Comparison of ENCODE assay signal across 12 cellular contexts in the genomic region with DNA sequence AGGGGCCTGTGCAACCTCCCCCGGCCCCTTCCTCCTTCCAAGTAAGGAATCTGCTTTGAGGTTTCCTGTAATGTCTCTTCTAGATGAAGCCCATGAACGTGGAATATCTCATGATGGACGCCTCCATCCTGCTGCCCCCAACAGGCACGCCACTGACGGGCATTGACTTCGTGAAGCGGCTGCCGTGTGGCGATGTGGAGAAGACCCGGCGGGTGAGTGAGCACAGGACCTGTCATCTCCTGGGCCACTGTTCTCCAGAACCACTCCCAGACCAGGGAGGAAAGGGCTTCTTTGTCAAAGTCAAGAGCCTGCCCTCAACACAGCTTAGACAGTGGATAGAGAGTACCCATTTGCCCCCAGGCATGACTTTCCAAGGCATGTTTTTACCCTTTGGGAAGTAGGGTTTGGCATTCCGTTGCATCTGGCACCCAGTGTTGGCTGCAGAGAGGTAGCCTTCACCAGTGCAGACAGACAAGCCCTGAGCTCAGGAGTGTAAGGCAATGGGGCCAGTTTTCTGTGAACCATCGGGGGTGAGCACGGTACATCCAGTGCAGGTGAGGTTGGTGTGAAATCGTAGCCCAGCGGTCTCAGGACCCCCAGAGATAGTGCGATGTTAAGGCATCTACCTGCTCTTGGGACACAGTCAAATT.
DNase-seq lines count a peak whose midpoint lies in the region; ATAC-seq and TF ChIP-seq lines count a peak whose summit lies in the region.
"Had no signal": no experiment of that assay in that cellular context is flagged by ENCODE, and none has a peak within 500 bp of the region (broad histone marks: within the 10 kb centered on the region; RNA-seq: fewer than 3 reads in every experiment).

No MANE protein-coding gene starts in this region.

- CTCF ChIA-PET in CD4-positive, alpha-beta T cell (lab: Charles Lee) = interaction anchor here (0.6 kb wide), 1 partner anchor 911 kb away, joined by 4 read pairs; no protein-coding TSS in a partner anchor
- CTCF ChIA-PET in activated CD8-positive, alpha-beta T cell treated with anti-CD3 and anti-CD28 coated beads, Interleukin-2, amount 10 ng/mL, durations not matched to agents 7 days and 5 days (lab: Charles Lee) = interaction anchor here (0.7 to 4.4 kb wide), 16 partner anchors 8 to 207 kb away, joined by 3 to 19 read pairs (median 3); a partner anchor contains a TSS

- POLR2A ChIA-PET in CD4-positive, alpha-beta T cell (lab: Charles Lee) = interaction anchor here (0.7 to 2.3 kb wide), 2 partner anchors 182 to 204 kb away, joined by 3 to 10 read pairs; a partner anchor contains a TSS
- POLR2A ChIA-PET in activated CD8-positive, alpha-beta T cell treated with anti-CD3 and anti-CD28 coated beads, Interleukin-2, amount 10 ng/mL, durations not matched to agents 7 days and 5 days (lab: Charles Lee) = interaction anchor here (0.5 to 5.6 kb wide), 20 partner anchors 24 to 304 kb away, joined by 3 to 54 read pairs (median 4); a partner anchor contains a TSS

- H3K18ac ChIP-seq in mesendoderm (ENCODE audit: low read length) = peak overlapping the region; percentile 54

- no peak for ATAC-seq in CD4-positive, alpha-beta T cell (ENCODE audit: poor library complexity)
- peak; percentile 3 for ATAC-seq in GM19351 (IDR thresholded peaks at IDR 0.05; ENCODE audit: unreplicated experiment)
- peak; percentile 36 for ATAC-seq in activated CD8-positive, alpha-beta T cell treated with anti-CD3 and anti-CD28 coated beads, Interleukin-2, amount 10 ng/mL, durations not matched to agents 7 days and 5 days
- ATAC-seq in HG03442 (IDR thresholded peaks at IDR 0.05; ENCODE audit: unreplicated experiment) = no peak
- no peak for ATAC-seq in mucosa of descending colon
- ATAC-seq in esophagus mucosa = no peak
- ATAC-seq: left lung had no signal

- H3K23ac ChIP-seq in mesendoderm (ENCODE audit: low read length) = peak overlapping the region; percentile 90

- TF ChIP-seq CTCF in CD4-positive, alpha-beta T cell (IDR thresholded peaks at IDR 0.05) = no peak
- TF ChIP-seq CTCF in mucosa of descending colon (IDR thresholded peaks at IDR 0.05) = no peak

- H3K4me3 Mint-ChIP-seq in CD4-positive, alpha-beta T cell = peak overlapping the region; percentile 30
- H3K4me3 Mint-ChIP-seq in activated CD8-positive, alpha-beta T cell treated with anti-CD3 and anti-CD28 coated beads, Interleukin-2, amount 10 ng/mL, durations not matched to agents 7 days and 5 days = peak overlapping the region; percentile 17

- no peak overlapping the region for H2BK120ac ChIP-seq in mesendoderm (ENCODE audit: low read depth, low read length)

- no CpG with 5 or more reads among the region's 17 CpGs for WGBS in mesendoderm (ENCODE audit: extremely low coverage, insufficient coverage, low lambda C conversion rate)

- peaks cover 83% of the 10 kb centered on the region for H3K36me3 Mint-ChIP-seq in CD4-positive, alpha-beta T cell (ENCODE audit: low read depth)
- peaks cover 78% of the 10 kb centered on the region for H3K36me3 Mint-ChIP-seq in activated CD8-positive, alpha-beta T cell treated with anti-CD3 and anti-CD28 coated beads, Interleukin-2, amount 10 ng/mL, durations not matched to agents 7 days and 5 days (ENCODE audit: low read depth)

- H3K4me2 ChIP-seq in mesendoderm (ENCODE audit: low read length) = no peak overlapping the region

- no peak overlapping the region for H3K27ac ChIP-seq in CD4-positive, alpha-beta T cell (ENCODE audit: low read depth, low read length)
- peak overlapping the region; percentile 73 for H3K27ac ChIP-seq in mesendoderm (ENCODE audit: low read depth, low read length)
- H3K27ac ChIP-seq: colonic mucosa, left lung, parathyroid adenoma, transverse colon had no signal

- H3K9me3 Mint-ChIP-seq in CD4-positive, alpha-beta T cell = no peaks in the 10 kb centered on the region
- no peaks in the 10 kb centered on the region for H3K9me3 Mint-ChIP-seq in activated CD8-positive, alpha-beta T cell treated with anti-CD3 and anti-CD28 coated beads, Interleukin-2, amount 10 ng/mL, durations not matched to agents 7 days and 5 days (ENCODE audit: insufficient read depth)

- peak overlapping the region; percentile 57 for H3K56ac ChIP-seq in mesendoderm (ENCODE audit: low read length)

- peak overlapping the region; percentile 31 for H3K9ac ChIP-seq in mesendoderm (ENCODE audit: low read length)
- H3K9ac ChIP-seq: parathyroid adenoma had no signal

- no peaks in the 10 kb centered on the region for H3K27me3 ChIP-seq in CD4-positive, alpha-beta T cell (ENCODE audit: control insufficient read depth, insufficient read depth, low read length)
- no peaks in the 10 kb centered on the region for H3K27me3 ChIP-seq in mesendoderm (ENCODE audit: insufficient read depth, low read length, poor library complexity)
- H3K27me3 ChIP-seq: colonic mucosa, left lung, transverse colon had no signal

- H3K4me3 ChIP-seq in mesendoderm (ENCODE audit: low read length) = no peak overlapping the region
- no peak overlapping the region for H3K4me3 ChIP-seq in mucosa of descending colon
- H3K4me3 ChIP-seq: colonic mucosa, left lung, transverse colon had no signal

- intact Hi-C loops in CD4-positive, alpha-beta T cell (cut with DNase I, micrococcal nuclease) = no loop called here
- intact Hi-C loops in mucosa of descending colon (cut with DNase I, micrococcal nuclease) = no loop called here

- no peak overlapping the region for H4K8ac ChIP-seq in mesendoderm (ENCODE audit: low read depth, low read length)

- peak overlapping the region; percentile 78 for H3K4ac ChIP-seq in mesendoderm (ENCODE audit: low read depth, low read length)

- H2BK15ac ChIP-seq in mesendoderm (replicated peaks; ENCODE audit: low read depth) = no peak overlapping the region

- peak overlapping the region; percentile 1 for H2AK5ac ChIP-seq in mesendoderm (ENCODE audit: low read length)

- H3K27me3 Mint-ChIP-seq in CD4-positive, alpha-beta T cell = no peaks in the 10 kb centered on the region
- H3K27me3 Mint-ChIP-seq in activated CD8-positive, alpha-beta T cell treated with anti-CD3 and anti-CD28 coated beads, Interleukin-2, amount 10 ng/mL, durations not matched to agents 7 days and 5 days (ENCODE audit: low read depth) = no peaks in the 10 kb centered on the region

- H3K79me2 ChIP-seq in mesendoderm (ENCODE audit: control insufficient read depth, insufficient read depth, low read length) = no peaks in the 10 kb centered on the region
- H3K79me2 ChIP-seq: parathyroid adenoma had no signal

- DNase-seq in CD4-positive, alpha-beta T cell = no peak
- no peak for DNase-seq in activated CD8-positive, alpha-beta T cell treated with anti-CD3 and anti-CD28 coated beads, Interleukin-2, amount 10 ng/mL, durations not matched to agents 7 days and 5 days
- DNase-seq in mesendoderm (no peak), mucosa of descending colon (no peak)
- DNase-seq: colonic mucosa, Karpas-422, left lung had no signal

- peak overlapping the region; percentile 89 for H2BK5ac ChIP-seq in mesendoderm (ENCODE audit: low read length)

- H3K9me3 ChIP-seq in CD4-positive, alpha-beta T cell (ENCODE audit: control insufficient read depth, low read length) = no peaks in the 10 kb centered on the region
- H3K9me3 ChIP-seq in mucosa of descending colon = no peaks in the 10 kb centered on the region
- H3K9me3 ChIP-seq: colonic mucosa, left lung, transverse colon had no signal

- H4K5ac ChIP-seq in mesendoderm (ENCODE audit: low read length) = peak overlapping the region; percentile 82

- H3K4me1 ChIP-seq in mesendoderm (ENCODE audit: control insufficient read depth, low read depth, low read length) (peaks cover 17% of the 10 kb centered on the region), mucosa of descending colon (ENCODE audit: low read depth) (peaks cover 2% of the 10 kb centered on the region)
- H3K4me1 ChIP-seq: colonic mucosa, parathyroid adenoma had no signal

- peak overlapping the region; percentile 54 for H3K27ac Mint-ChIP-seq in CD4-positive, alpha-beta T cell
- peak overlapping the region; percentile 97 for H3K27ac Mint-ChIP-seq in activated CD8-positive, alpha-beta T cell treated with anti-CD3 and anti-CD28 coated beads, Interleukin-2, amount 10 ng/mL, durations not matched to agents 7 days and 5 days

- H3K4me1 Mint-ChIP-seq in CD4-positive, alpha-beta T cell (ENCODE audit: low read depth) = peaks cover 46% of the 10 kb centered on the region
- H3K4me1 Mint-ChIP-seq in activated CD8-positive, alpha-beta T cell treated with anti-CD3 and anti-CD28 coated beads, Interleukin-2, amount 10 ng/mL, durations not matched to agents 7 days and 5 days (ENCODE audit: low read depth) = peaks cover 98% of the 10 kb centered on the region

- no peaks in the 10 kb centered on the region for H3K79me1 ChIP-seq in mesendoderm (ENCODE audit: low read length)

- H3K36me3 ChIP-seq in mesendoderm (ENCODE audit: control insufficient read depth, insufficient read depth, low read length) (no peaks in the 10 kb centered on the region), mucosa of descending colon (ENCODE audit: low read depth) (peaks cover 3% of the 10 kb centered on the region)
- H3K36me3 ChIP-seq: colonic mucosa, transverse colon had no signal

Comparison
In these comparisons a context has a peak if more than half of its experiments do, and no peak if none do; other contexts are left out.
1. ATAC-seq: peak in GM19351 (single experiment) and activated CD8-positive, alpha-beta T cell treated with anti-CD3 and anti-CD28 coated beads, Interleukin-2, amount 10 ng/mL, durations not matched to agents 7 days and 5 days (single experiment); none in CD4-positive, alpha-beta T cell (single experiment), HG03442 (single experiment), mucosa of descending colon (single experiment) and esophagus mucosa (single experiment).